In the genomic region with DNA sequence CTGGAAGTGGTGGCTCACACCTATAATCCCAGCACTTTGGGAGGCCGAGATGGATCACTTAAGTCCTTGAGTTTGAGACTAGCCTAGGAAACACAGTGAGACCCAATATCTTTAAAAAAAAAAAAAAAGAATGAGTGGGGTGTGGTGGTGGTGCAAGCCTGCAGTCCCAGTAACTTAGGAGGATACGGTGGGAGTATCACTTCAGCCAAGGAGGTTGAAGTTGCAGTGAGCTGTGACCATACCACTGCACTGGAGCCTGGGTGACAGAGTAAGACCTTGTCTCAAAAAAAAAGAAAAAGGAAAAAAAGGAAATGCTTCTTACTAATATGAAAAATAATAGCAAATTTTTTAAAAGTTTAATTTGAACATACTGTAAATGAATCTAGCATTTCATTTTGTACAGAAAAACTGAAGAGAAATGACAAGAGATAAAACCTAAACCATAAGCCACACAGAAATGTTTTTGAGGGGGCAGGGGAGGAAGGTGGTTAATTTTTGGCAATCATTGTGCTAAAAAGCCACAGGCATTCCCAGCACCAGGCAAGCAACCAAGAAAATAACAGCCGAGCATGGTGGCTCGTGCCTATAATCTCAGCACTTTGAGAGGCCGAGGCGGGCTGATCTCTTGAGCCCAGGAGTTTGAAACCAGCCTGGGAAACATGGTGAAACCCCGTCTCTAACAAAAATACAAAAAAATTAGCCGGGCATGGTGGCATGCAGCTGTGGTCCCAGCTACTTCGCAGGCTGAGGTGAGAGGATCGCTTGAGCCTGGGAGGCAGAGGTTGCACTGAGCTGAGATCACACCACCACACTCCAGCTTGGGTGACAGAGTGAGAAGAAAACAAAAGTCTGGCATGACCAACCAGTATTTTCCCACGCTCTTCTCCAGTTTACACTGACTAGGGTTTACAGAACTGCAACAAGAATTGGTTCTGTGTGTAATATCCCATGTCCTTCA, we compare ENCODE assay signal across 1 cellular context.
TF ChIP-seq lines count a peak whose summit lies in the region.

No MANE protein-coding gene starts in this region.

TF ChIP-seq in GM23338, 12 proteins besides CTCF, POLR2A, EP300 and RAD21 (continued from another document):
- TF ChIP-seq ZNF462 (CRISPR knock-in tag; IDR thresholded peaks at IDR 0.05): no peak
- TF ChIP-seq ETS1 (IDR thresholded peaks at IDR 0.05): no peak
- no peak for TF ChIP-seq CREB1 (CRISPR knock-in tag; IDR thresholded peaks at IDR 0.05; ENCODE audit: low read depth)
- no peak for TF ChIP-seq STAT1 (IDR thresholded peaks at IDR 0.05; ENCODE audit: unreplicated experiment)
- no peak for TF ChIP-seq POLR2AphosphoS5 (IDR thresholded peaks at IDR 0.05; ENCODE audit: low read depth)
